In the genomic region with DNA sequence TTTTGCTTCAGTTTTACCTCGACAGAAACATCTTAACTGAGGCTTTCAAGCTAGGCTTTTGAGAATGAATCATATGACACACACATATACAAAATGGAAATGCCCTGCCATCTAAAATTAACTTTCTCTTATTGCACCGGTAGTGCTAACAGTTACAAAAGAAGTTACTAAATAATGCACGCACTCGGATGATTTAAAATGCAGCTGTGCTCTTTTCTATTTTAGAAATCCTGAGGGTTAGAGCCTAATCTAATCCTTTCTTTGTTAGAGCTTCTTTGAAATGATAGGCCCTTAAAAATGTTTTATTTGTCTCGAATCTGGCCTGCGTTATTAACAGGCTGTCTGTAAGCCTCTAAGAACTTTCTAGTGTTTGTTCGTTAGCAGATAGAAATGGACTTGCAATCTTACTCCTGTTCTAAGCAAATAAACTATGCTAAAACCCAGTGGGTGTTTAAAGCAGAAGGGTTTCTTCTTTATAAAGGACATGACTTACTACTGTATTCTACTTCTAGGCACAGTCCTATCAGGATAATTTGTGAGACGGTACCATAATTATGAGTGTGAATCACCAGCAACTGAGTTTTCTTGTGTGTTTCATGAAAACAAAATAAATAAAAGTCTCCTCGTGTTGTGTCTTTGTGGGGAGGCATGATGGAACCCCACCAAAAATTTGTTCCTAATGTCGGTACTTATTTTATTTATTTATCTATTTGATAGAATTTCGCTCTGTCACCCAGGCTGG, we compare ENCODE assay signal across 1 cellular context.
TF ChIP-seq lines count a peak whose summit lies in the region.

No MANE protein-coding gene starts in this region.

TF ChIP-seq in IMR-90, 13 proteins besides CTCF, POLR2A, EP300 and RAD21 (continued from another document):
- TF ChIP-seq MAFK (IDR thresholded peaks at IDR 0.05; ENCODE audit: low read depth, low read length) (no peak), CHD1 (IDR thresholded peaks at IDR 0.05; ENCODE audit: low read depth, low read length) (no peak), USF2 (IDR thresholded peaks at IDR 0.05; ENCODE audit: low read depth, low read length) (no peak), RFX5 (IDR thresholded peaks at IDR 0.05; ENCODE audit: low read depth, low read length) (no peak), FOS (IDR thresholded peaks at IDR 0.05; ENCODE audit: low read depth, low read length) (no peak), RCOR1 (IDR thresholded peaks at IDR 0.05; ENCODE audit: insufficient replicate concordance, low read length) (no peak)
TF ChIP-seq in IMR-90: peak in this region for 0.
